8 cellular contexts compared by ENCODE assay signal in genomic region chr1:26335774-26336476, GRCh38. TPM values are rescaled to one million over a fixed set of nuclear protein-coding genes. Genes with fewer than 3 reads are reported as not detected.
DNase-seq lines count a peak whose midpoint lies in the region; ATAC-seq and TF ChIP-seq lines count a peak whose summit lies in the region.

No MANE protein-coding gene starts in this region.

- H3K4me3 Mint-ChIP-seq in HFFc6: peak overlapping the region; percentile 88
- H3K4me3 Mint-ChIP-seq in activated naive CD8-positive, alpha-beta T cell treated with anti-CD3 and anti-CD28 coated beads, Interleukin-2, amount 10 ng/mL, durations not matched to agents 7 days and 5 days: peak overlapping the region; percentile 87

- no peaks in the 10 kb centered on the region for H3K36me3 Mint-ChIP-seq in HFFc6 (ENCODE audit: low read depth)
- no peaks in the 10 kb centered on the region for H3K36me3 Mint-ChIP-seq in activated naive CD8-positive, alpha-beta T cell treated with anti-CD3 and anti-CD28 coated beads, Interleukin-2, amount 10 ng/mL, durations not matched to agents 7 days and 5 days

- TF ChIP-seq POLR2A in transverse colon (IDR thresholded peaks at IDR 0.05): no peak

- no peaks in the 10 kb centered on the region for H3K9me3 ChIP-seq in A673 (ENCODE audit: low read depth, low read length, poor library complexity, severe bottlenecking)
- no peaks in the 10 kb centered on the region for H3K9me3 ChIP-seq in left lung
- no peaks in the 10 kb centered on the region for H3K9me3 ChIP-seq in transverse colon

- H3K4me1 ChIP-seq in A673 (ENCODE audit: insufficient read depth, low read length, poor library complexity, severe bottlenecking) (no peaks in the 10 kb centered on the region), left lung (peaks cover 11 to 26% of the 10 kb centered on the region in 2 donors), transverse colon (peaks cover 0 to 21% (median 11%) of the 10 kb centered on the region in 4 donors)

- POLR2A ChIA-PET in A673 (lab: Charles Lee; ENCODE audit: low non-redundant PET): no interaction called here
- POLR2A ChIA-PET in activated naive CD8-positive, alpha-beta T cell treated with anti-CD3 and anti-CD28 coated beads, Interleukin-2, amount 10 ng/mL, durations not matched to agents 7 days and 5 days (lab: Charles Lee): interaction anchor here (0.6 to 1.6 kb wide), 5 partner anchors 23 to 140 kb away, joined by 3 to 5 read pairs (median 4); partner anchors contain the start of gene SH3BGRL3

- no peak for DNase-seq in A673 (ENCODE audit: low spot score)
- no peak for DNase-seq in HFFc6
- no peak for DNase-seq in activated naive CD8-positive, alpha-beta T cell treated with anti-CD3 and anti-CD28 coated beads, Interleukin-2, amount 10 ng/mL, durations not matched to agents 7 days and 5 days
- DNase-seq in left lung: peak in 1 of 2 donors; percentile 79
- no peak for DNase-seq in transverse colon
- DNase-seq in NCI-H1930 (lab: John Stamatoyannopoulos, UW): no peak

- CTCF ChIA-PET in A673 (lab: Charles Lee): interaction anchor here (0.6 kb wide), 1 partner anchor 324 kb away, joined by 3 read pairs; no protein-coding TSS in a partner anchor

- intact Hi-C loops in A673 (cut with micrococcal nuclease; ENCODE audit: unreplicated experiment): no loop called here
- intact Hi-C loops in left lung (cut with DNase I): no loop called here
- intact Hi-C loops in transverse colon (cut with DNase I; ENCODE audit: low total_unique reads): no loop called here

- no peak overlapping the region for H3K27ac Mint-ChIP-seq in HFFc6
- peak overlapping the region; percentile 83 for H3K27ac Mint-ChIP-seq in activated naive CD8-positive, alpha-beta T cell treated with anti-CD3 and anti-CD28 coated beads, Interleukin-2, amount 10 ng/mL, durations not matched to agents 7 days and 5 days

- BruUV-seq in A673 (replicated peaks; lab: Mats Ljungman, UMichigan): no TSS peak

- peaks cover 22% of the 10 kb centered on the region for H3K4me1 Mint-ChIP-seq in HFFc6 (ENCODE audit: low read depth)
- H3K4me1 Mint-ChIP-seq in activated naive CD8-positive, alpha-beta T cell treated with anti-CD3 and anti-CD28 coated beads, Interleukin-2, amount 10 ng/mL, durations not matched to agents 7 days and 5 days: peaks cover 11% of the 10 kb centered on the region

- TF ChIP-seq CTCF in A673 (conservative IDR thresholded peaks at IDR 0.05; ENCODE audit: low read depth, low read length): no peak
- TF ChIP-seq CTCF in HFFc6 (IDR thresholded peaks at IDR 0.05): no peak
- no peak for TF ChIP-seq CTCF in left lung (IDR thresholded peaks at IDR 0.05)
- TF ChIP-seq CTCF in transverse colon (IDR thresholded peaks at IDR 0.05): no peak

- H3K9me3 Mint-ChIP-seq in HFFc6: no peaks in the 10 kb centered on the region
- no peaks in the 10 kb centered on the region for H3K9me3 Mint-ChIP-seq in activated naive CD8-positive, alpha-beta T cell treated with anti-CD3 and anti-CD28 coated beads, Interleukin-2, amount 10 ng/mL, durations not matched to agents 7 days and 5 days

- 2 to 10% methylated on average over 13 to 41 of the region's 41 CpGs for WGBS in transverse colon (ENCODE audit: low coverage in 1 of 2), 2 donors

- H3K27me3 ChIP-seq in A673 (replicated peaks; ENCODE audit: insufficient read depth, low read depth, low read length, poor library complexity): no peaks in the 10 kb centered on the region
- H3K27me3 ChIP-seq in left lung: peaks cover 10 to 49% of the 10 kb centered on the region in 2 donors
- peaks cover 48% of the 10 kb centered on the region for H3K27me3 ChIP-seq in transverse colon

- TF ChIP-seq EP300 in transverse colon (IDR thresholded peaks at IDR 0.05; ENCODE audit: low read depth): no peak

- H3K36me3 ChIP-seq in A673 (ENCODE audit: insufficient read depth, low read length, poor library complexity, severe bottlenecking) (no peaks in the 10 kb centered on the region), left lung (no peaks in the 10 kb centered on the region), transverse colon (no peaks in the 10 kb centered on the region)

- peak; percentile 32 for ATAC-seq in activated naive CD8-positive, alpha-beta T cell treated with anti-CD3 and anti-CD28 coated beads, Interleukin-2, amount 10 ng/mL, durations not matched to agents 7 days and 5 days (ENCODE audit: low read depth)
- ATAC-seq in left lung: peak; percentile 29
- ATAC-seq in GM21723 (IDR thresholded peaks at IDR 0.05; ENCODE audit: unreplicated experiment): no peak
- ATAC-seq in GM21737 (IDR thresholded peaks at IDR 0.05; ENCODE audit: unreplicated experiment): no peak

- peaks cover 2% of the 10 kb centered on the region for H3K27me3 Mint-ChIP-seq in HFFc6 (ENCODE audit: insufficient read depth)
- H3K27me3 Mint-ChIP-seq in activated naive CD8-positive, alpha-beta T cell treated with anti-CD3 and anti-CD28 coated beads, Interleukin-2, amount 10 ng/mL, durations not matched to agents 7 days and 5 days: peaks cover 2% of the 10 kb centered on the region

- H3K27ac ChIP-seq in A673 (ENCODE audit: low read depth, low read length, poor library complexity, severe bottlenecking) (no peak overlapping the region), left lung (peak overlapping the region in 1 of 2 donors; percentile 8), transverse colon (peak overlapping the region in 1 of 4 donors; percentile 70)

- in situ Hi-C loops in transverse colon (cut with MboI; ENCODE audit: low pct_ligation_motif_present in 1 of 4, low pct_unique_long_range_greater_than_20kb in 1 of 4, low sequenced_read_pairs in 3 of 4): no loop called here

- H3K4me3 ChIP-seq in A673 (ENCODE audit: low read depth, low read length, poor library complexity, severe bottlenecking) (peak overlapping the region; percentile 43), left lung (peak overlapping the region; percentile 38 to 57), transverse colon (peak overlapping the region; percentile 22 to 57 (median 34))

RNA-seq across cellular contexts. Expression of gene CRYBG2, which starts 18.0 kb away (rescaled TPM):
- total RNA-seq in A673 (2021) (not detected in 2 replicates), left lung (1 to 10 TPM; 2.0 to 7.6 TPM), transverse colon (10 to 100 TPM in 3 of 4 donors, 1 to 10 TPM in 1; 2.8 to 41.9 (median 22.3) TPM)
- total RNA-seq in HFFc6 (2021; fragmentation: NEBNext Ultra II Directional; extraction: Animal tissue kit (Norgen Biotek cat#: 25700)): not detected
- total RNA-seq in activated naive CD8-positive, alpha-beta T cell treated with anti-CD3 and anti-CD28 coated beads, Interleukin-2, amount 10 ng/mL, durations not matched to agents 7 days and 5 days: 10 to 100 TPM in 1 of 2 experiments, 1 to 10 TPM in 1; 7.9 to 10.3 TPM

RNA-seq across cellular contexts. Expression of gene CD52, which starts 18.2 kb away (rescaled TPM):
- total RNA-seq in A673 (2021) (not detected in 2 replicates), left lung (100 to 1,000 TPM in 1 of 2 donors, 10 to 100 TPM in 1; 96.7 to 170 TPM), transverse colon (10 to 100 TPM in 2 of 4 donors, 1 to 10 TPM in 1, not detected in 1; 5.3 to 56.1 (median 21.1) TPM)
- total RNA-seq in HFFc6 (2021; fragmentation: NEBNext Ultra II Directional; extraction: Animal tissue kit (Norgen Biotek cat#: 25700)): not detected
- total RNA-seq in activated naive CD8-positive, alpha-beta T cell treated with anti-CD3 and anti-CD28 coated beads, Interleukin-2, amount 10 ng/mL, durations not matched to agents 7 days and 5 days: 1,000 to 10,000 TPM; 1,078 to 1,088 TPM

RNA-seq across cellular contexts. Expression of gene UBXN11, which starts 29.5 kb away (rescaled TPM):
- total RNA-seq in A673 (2021) (22.1 and 25.4 TPM in 2 replicates), left lung (10 to 100 TPM; 24.0 to 43.1 TPM), transverse colon (10 to 100 TPM in 2 of 4 donors, 1 to 10 TPM in 2; 4.9 to 17.9 (median 12.0) TPM)
- total RNA-seq in HFFc6 (2021; fragmentation: NEBNext Ultra II Directional; extraction: Animal tissue kit (Norgen Biotek cat#: 25700)): 10 to 100 TPM in 4 of 6 experiments, 1 to 10 TPM in 2; 9.5 to 11.9 (median 10.5) TPM
- total RNA-seq in activated naive CD8-positive, alpha-beta T cell treated with anti-CD3 and anti-CD28 coated beads, Interleukin-2, amount 10 ng/mL, durations not matched to agents 7 days and 5 days: 10 to 100 TPM; 60.5 to 64.1 TPM

RNA-seq across cellular contexts. Expression of gene ZNF683, which starts 36.6 kb away (rescaled TPM):
- total RNA-seq in A673 (2021): not detected in 2 replicates
- total RNA-seq in HFFc6 (2021; fragmentation: NEBNext Ultra II Directional; extraction: Animal tissue kit (Norgen Biotek cat#: 25700)): not detected
- 1 to 10 TPM; 9.3 to 9.9 TPM for total RNA-seq in activated naive CD8-positive, alpha-beta T cell treated with anti-CD3 and anti-CD28 coated beads, Interleukin-2, amount 10 ng/mL, durations not matched to agents 7 days and 5 days
- under 1 TPM; 0.47 to 0.86 TPM for total RNA-seq in left lung
- not detected for total RNA-seq in transverse colon

RNA-seq across cellular contexts. Expression of gene SH3BGRL3, which starts 56.0 kb away (rescaled TPM):
- total RNA-seq in A673 (2021) (133 and 138 TPM in 2 replicates), left lung (100 to 1,000 TPM; 210 to 347 TPM), transverse colon (100 to 1,000 TPM; 134 to 314 (median 215) TPM)
- 100 to 1,000 TPM; 731 to 914 (median 779) TPM for total RNA-seq in HFFc6 (2021; fragmentation: NEBNext Ultra II Directional; extraction: Animal tissue kit (Norgen Biotek cat#: 25700))
- total RNA-seq in activated naive CD8-positive, alpha-beta T cell treated with anti-CD3 and anti-CD28 coated beads, Interleukin-2, amount 10 ng/mL, durations not matched to agents 7 days and 5 days: 100 to 1,000 TPM; 531 to 542 TPM

Comparison
In these comparisons a context has a peak if more than half of its experiments do, and no peak if none do; other contexts are left out.
1. ATAC-seq: peak in activated naive CD8-positive, alpha-beta T cell treated with anti-CD3 and anti-CD28 coated beads, Interleukin-2, amount 10 ng/mL, durations not matched to agents 7 days and 5 days (single experiment) and left lung (single experiment); none in GM21723 (single experiment) and GM21737 (single experiment).
2. RNA of gene CD52, which starts 18.2 kb away (total RNA-seq): 1,078 to 1,088 TPM in activated naive CD8-positive, alpha-beta T cell treated with anti-CD3 and anti-CD28 coated beads, Interleukin-2, amount 10 ng/mL, durations not matched to agents 7 days and 5 days; 96.7 to 170 TPM in left lung, 5.3 to 56.1 TPM in transverse colon, not detected in A673 and not detected in HFFc6; every median in the first group is over 4 times any median in the second.
3. Peak in every context shown above with its lines, with median percentiles within 50 percentile points of each other: H3K4me3 ChIP-seq.